ENCODE assay signal across 26 cellular contexts in genomic region chr5:121795511-121795910, GRCh38. TPM values are rescaled to one million over a fixed set of nuclear protein-coding genes. Genes with fewer than 3 reads are reported as not detected.
"Had no signal": no experiment of that assay in that cellular context is flagged by ENCODE, and none has a peak within 500 bp of the region (broad histone marks: within the 10 kb centered on the region; RNA-seq: fewer than 3 reads in every experiment).

No MANE protein-coding gene starts in this region.

- H3K27me3 Mint-ChIP-seq: activated CD4-positive, alpha-beta T cell treated with anti-CD3 and anti-CD28 coated beads for 36 hours; activated CD8-positive, alpha-beta T cell treated with anti-CD3 and anti-CD28 coated beads for 36 hours; activated naive CD4-positive, alpha-beta T cell treated with anti-CD3 and anti-CD28 coated beads, Interleukin-2, amount 10 ng/mL, durations not matched to agents 7 days and 5 days; activated naive CD8-positive, alpha-beta T cell treated with anti-CD3 and anti-CD28 coated beads for 36 hours; T-helper 17 cell had no signal

- H3K4me1 Mint-ChIP-seq: activated CD4-positive, alpha-beta T cell treated with anti-CD3 and anti-CD28 coated beads for 36 hours; activated naive CD4-positive, alpha-beta T cell treated with anti-CD3 and anti-CD28 coated beads, Interleukin-2, amount 10 ng/mL, durations not matched to agents 7 days and 5 days; activated naive CD8-positive, alpha-beta T cell treated with anti-CD3 and anti-CD28 coated beads for 36 hours; T-helper 17 cell had no signal

- H3K9me3 Mint-ChIP-seq: activated naive CD4-positive, alpha-beta T cell treated with anti-CD3 and anti-CD28 coated beads, Interleukin-2, amount 10 ng/mL, durations not matched to agents 7 days and 5 days; activated naive CD8-positive, alpha-beta T cell treated with anti-CD3 and anti-CD28 coated beads for 36 hours; activated T-cell treated with anti-CD3 and anti-CD28 coated beads, Interleukin-2, amount 50 U/mL, for 72 hours; activated T-helper 2 cell treated with anti-CD3 and anti-CD28 coated beads, Interferon-gamma antibody, Interleukin-2, Interleukin-4, amounts not matched to agents 10 μg/mL and 5 μg/mL and 100 μg/mL, durations not matched to agents 14 hours and 24 hours and 36 hours had no signal

- H3K27ac Mint-ChIP-seq: activated CD4-positive, alpha-beta T cell treated with anti-CD3 and anti-CD28 coated beads for 36 hours; activated CD8-positive, alpha-beta T cell treated with anti-CD3 and anti-CD28 coated beads for 36 hours; activated naive CD4-positive, alpha-beta T cell treated with anti-CD3 and anti-CD28 coated beads, Interleukin-2, amount 10 ng/mL, durations not matched to agents 7 days and 5 days; activated naive CD8-positive, alpha-beta T cell treated with anti-CD3 and anti-CD28 coated beads for 36 hours; activated T-cell treated with anti-CD3 and anti-CD28 coated beads, Interleukin-2, amount 50 U/mL, for 72 hours; activated T-helper 2 cell treated with anti-CD3 and anti-CD28 coated beads, Interferon-gamma antibody, Interleukin-2, Interleukin-4, amounts not matched to agents 10 μg/mL and 5 μg/mL and 100 μg/mL, durations not matched to agents 14 hours and 24 hours and 36 hours; T-helper 17 cell had no signal

- H3K27ac ChIP-seq: brain microvascular endothelial cell, cardiac muscle cell had no signal

- H3K27me3 ChIP-seq: brain microvascular endothelial cell, cardiac muscle cell had no signal

- H3K36me3 Mint-ChIP-seq: activated naive CD4-positive, alpha-beta T cell treated with anti-CD3 and anti-CD28 coated beads, Interleukin-2, amount 10 ng/mL, durations not matched to agents 7 days and 5 days; activated naive CD8-positive, alpha-beta T cell treated with anti-CD3 and anti-CD28 coated beads for 36 hours had no signal

- DNase-seq: activated CD4-positive, alpha-beta T cell treated with anti-CD3 and anti-CD28 coated beads for 36 hours; activated CD4-positive, alpha-beta T cell treated with anti-CD3 and anti-CD28 coated beads, Interleukin-2, amount 50 U/mL, for 1 hour; activated CD8-positive, alpha-beta memory T cell treated with anti-CD3 and anti-CD28 coated beads, Interleukin-2, amount 50 U/mL, for 4 hours; activated CD8-positive, alpha-beta T cell treated with anti-CD3 and anti-CD28 coated beads for 36 hours; activated gamma-delta T cell treated with Interleukin-2 at 50 U/mL for 16 hours; activated naive CD4-positive, alpha-beta T cell treated with anti-CD3 and anti-CD28 coated beads, Interleukin-2, amount 10 ng/mL, durations not matched to agents 7 days and 5 days; activated naive CD8-positive, alpha-beta T cell treated with anti-CD3 and anti-CD28 coated beads for 36 hours; activated T-cell treated with anti-CD3 and anti-CD28 coated beads, Interleukin-2, amount 50 U/mL, for 72 hours; brain microvascular endothelial cell; NCI-H1048; NCI-H1930; NCI-H345; NCI-H510A; NCI-H526 treated with DMSO at 0.1 percent for 48 hours; NK-92 treated with Interleukin-12 subunit alpha and Interleukin-12 subunit beta, amount 100 ng/mL, for 24 hours; PC-3; SHP77 treated with DMSO at 0.1 percent for 48 hours; T-helper 17 cell; T1000 had no signal

- H3K4me3 ChIP-seq: cardiac muscle cell had no signal

- H3K4me3 Mint-ChIP-seq: activated CD4-positive, alpha-beta T cell treated with anti-CD3 and anti-CD28 coated beads for 36 hours; activated CD8-positive, alpha-beta T cell treated with anti-CD3 and anti-CD28 coated beads for 36 hours; activated naive CD4-positive, alpha-beta T cell treated with anti-CD3 and anti-CD28 coated beads, Interleukin-2, amount 10 ng/mL, durations not matched to agents 7 days and 5 days; activated naive CD8-positive, alpha-beta T cell treated with anti-CD3 and anti-CD28 coated beads for 36 hours; activated T-cell treated with anti-CD3 and anti-CD28 coated beads, Interleukin-2, amount 50 U/mL, for 72 hours; T-helper 17 cell had no signal

- ATAC-seq: activated CD4-positive, alpha-beta T cell treated with anti-CD3 and anti-CD28 coated beads for 36 hours; activated CD8-positive, alpha-beta T cell treated with anti-CD3 and anti-CD28 coated beads for 36 hours; activated T-cell treated with anti-CD3 and anti-CD28 coated beads, Interleukin-2, amount 50 U/mL, for 72 hours; PC-3; T-helper 17 cell had no signal

- H3K36me3 ChIP-seq: brain microvascular endothelial cell, cardiac muscle cell had no signal

- FAIRE-seq: RCC 7860, TTC549 had no signal

RNA-seq across cellular contexts. Expression of gene FTMT, which starts 56.2 kb away (rescaled TPM):
- total RNA-seq: activated CD4-positive, alpha-beta T cell treated with anti-CD3 and anti-CD28 coated beads for 36 hours; activated CD8-positive, alpha-beta T cell treated with anti-CD3 and anti-CD28 coated beads for 36 hours; activated naive CD8-positive, alpha-beta T cell treated with anti-CD3 and anti-CD28 coated beads for 36 hours; activated T-cell treated with anti-CD3 and anti-CD28 coated beads, Interleukin-2, amount 50 U/mL, for 72 hours; activated T-helper 2 cell treated with anti-CD3 and anti-CD28 coated beads, Interferon-gamma antibody, Interleukin-2, Interleukin-4, amounts not matched to agents 10 μg/mL and 5 μg/mL and 100 μg/mL, durations not matched to agents 14 hours and 24 hours and 36 hours; cardiac muscle cell; LHCN-M2; M059J; PC-3; T-helper 17 cell had no signal
- polyA plus RNA-seq: adipose tissue, cardiac muscle cell had no signal
